27 cellular contexts compared by ENCODE assay signal in the genomic region with DNA sequence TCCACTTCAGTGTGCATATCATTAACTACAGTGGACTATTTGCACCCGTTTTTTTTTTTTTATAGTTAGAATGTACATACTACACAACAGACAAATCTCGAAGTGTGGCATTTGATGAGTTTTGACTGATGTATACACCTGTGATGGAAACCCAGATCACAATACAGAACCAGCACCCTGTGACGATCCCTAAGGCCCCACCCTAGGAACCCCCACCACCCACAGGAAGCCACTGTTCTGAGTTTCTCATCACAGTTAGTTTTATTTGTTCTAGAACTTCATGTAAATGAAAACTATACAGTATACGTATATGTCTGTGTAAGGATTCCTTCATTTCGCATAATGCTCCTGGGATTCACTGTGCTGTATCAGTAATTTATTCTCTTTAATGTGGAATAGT.
DNase-seq lines count a peak whose midpoint lies in the region; ATAC-seq and TF ChIP-seq lines count a peak whose summit lies in the region.
"Had no signal": no experiment of that assay in that cellular context is flagged by ENCODE, and none has a peak within 500 bp of the region (broad histone marks: within the 10 kb centered on the region; RNA-seq: fewer than 3 reads in every experiment).

No MANE protein-coding gene starts in this region.

- intact Hi-C loops in activated T-helper 2 cell treated with anti-CD3 and anti-CD28 coated beads, Interferon-gamma antibody, Interleukin-2, Interleukin-4, amounts not matched to agents 10 μg/mL and 5 μg/mL and 100 μg/mL, durations not matched to agents 14 hours and 24 hours and 36 hours (cut with micrococcal nuclease): loop anchor here (5.0 kb wide), 3 partner anchors 202 to 267 kb away; a partner anchor contains a TSS

- no peak overlapping the region for H3K4me3 ChIP-seq in OCI-LY3 (ENCODE audit: low read length)
- H3K4me3 ChIP-seq in SK-N-SH (ENCODE audit: low read depth in 2 of 2, low read length in 1 of 2): no peak overlapping the region
- H3K4me3 ChIP-seq: adrenal gland, body of pancreas, K562, right lobe of liver, uterus had no signal

- H3K27me3 Mint-ChIP-seq in activated T-helper 2 cell treated with anti-CD3 and anti-CD28 coated beads, Interferon-gamma antibody, Interleukin-2, Interleukin-4, amounts not matched to agents 10 μg/mL and 5 μg/mL and 100 μg/mL, durations not matched to agents 14 hours and 24 hours and 36 hours (ENCODE audit: low read depth): no peaks in the 10 kb centered on the region
- H3K27me3 Mint-ChIP-seq in naive thymus-derived CD8-positive, alpha-beta T cell: no peaks in the 10 kb centered on the region
- H3K27me3 Mint-ChIP-seq: memory B cell; stimulated activated naive B cell treated with anti-CD40 and anti-IgM and Interleukin-4, amounts not matched to agents 10 μg/mL and 1 μg/mL and 100 μg/mL, for 72 hours had no signal

- no peaks in the 10 kb centered on the region for H3K9me2 ChIP-seq in SK-N-SH

- no peaks in the 10 kb centered on the region for H3K9me3 ChIP-seq in OCI-LY3 (ENCODE audit: insufficient read depth, low read length)
- H3K9me3 ChIP-seq in SK-N-SH: no peaks in the 10 kb centered on the region
- H3K9me3 ChIP-seq: adrenal gland, body of pancreas, neutrophil, right lobe of liver, uterus had no signal

- no peak for TF ChIP-seq EP300 in SK-N-SH (IDR thresholded peaks at IDR 0.05; ENCODE audit: borderline replicate concordance in 1 of 2, low read depth in 1 of 2, low read length in 1 of 2)

- H3K9ac ChIP-seq in OCI-LY3 (ENCODE audit: low read length): no peak overlapping the region
- no peak overlapping the region for H3K9ac ChIP-seq in SK-N-SH

- H3K27ac Mint-ChIP-seq in activated T-helper 2 cell treated with anti-CD3 and anti-CD28 coated beads, Interferon-gamma antibody, Interleukin-2, Interleukin-4, amounts not matched to agents 10 μg/mL and 5 μg/mL and 100 μg/mL, durations not matched to agents 14 hours and 24 hours and 36 hours: peak overlapping the region; percentile 99
- peak overlapping the region in 7 of 10 donors; percentile 33 to 86 (median 70) for H3K27ac Mint-ChIP-seq in naive thymus-derived CD8-positive, alpha-beta T cell
- H3K27ac Mint-ChIP-seq: stimulated activated naive B cell treated with anti-CD40 and anti-IgM and Interleukin-4, amounts not matched to agents 10 μg/mL and 1 μg/mL and 100 μg/mL, for 72 hours had no signal

- peaks cover 92% of the 10 kb centered on the region for H3K4me1 Mint-ChIP-seq in activated T-helper 2 cell treated with anti-CD3 and anti-CD28 coated beads, Interferon-gamma antibody, Interleukin-2, Interleukin-4, amounts not matched to agents 10 μg/mL and 5 μg/mL and 100 μg/mL, durations not matched to agents 14 hours and 24 hours and 36 hours (ENCODE audit: low read depth)
- peaks cover 36 to 78% (median 70%) of the 10 kb centered on the region in 4 donors for H3K4me1 Mint-ChIP-seq in naive thymus-derived CD8-positive, alpha-beta T cell

- POLR2A ChIA-PET in naive thymus-derived CD8-positive, alpha-beta T cell (lab: Charles Lee): no interaction called here
- POLR2A ChIA-PET in SK-N-SH (lab: Yijun Ruan, JAX): no interaction called here

- H4K20me1 ChIP-seq in OCI-LY3 (ENCODE audit: insufficient read depth, low read length): no peaks in the 10 kb centered on the region
- H4K20me1 ChIP-seq in SK-N-SH (ENCODE audit: insufficient read depth): no peaks in the 10 kb centered on the region

- peaks cover 9% of the 10 kb centered on the region for H3K9me3 Mint-ChIP-seq in activated T-helper 2 cell treated with anti-CD3 and anti-CD28 coated beads, Interferon-gamma antibody, Interleukin-2, Interleukin-4, amounts not matched to agents 10 μg/mL and 5 μg/mL and 100 μg/mL, durations not matched to agents 14 hours and 24 hours and 36 hours
- peaks cover 0 to 6% (median 0%) of the 10 kb centered on the region in 9 donors for H3K9me3 Mint-ChIP-seq in naive thymus-derived CD8-positive, alpha-beta T cell
- H3K9me3 Mint-ChIP-seq: memory B cell had no signal

- H3K79me2 ChIP-seq in OCI-LY3 (ENCODE audit: low read length) (peaks cover 18% of the 10 kb centered on the region), SK-N-SH (ENCODE audit: insufficient read depth) (no peaks in the 10 kb centered on the region)

- H3K4me2 ChIP-seq in OCI-LY3 (ENCODE audit: low read length): no peak overlapping the region
- H3K4me2 ChIP-seq in SK-N-SH: no peak overlapping the region

- in situ Hi-C loops in ACHN (cut with HindIII; ENCODE audit: low pct_ligation_motif_present, low pct_unique_long_range_greater_than_20kb, low sequenced_read_pairs): no loop called here

- CTCF ChIA-PET in SK-N-SH (lab: Yijun Ruan, JAX): no interaction called here

- no peak for ATAC-seq in naive thymus-derived CD8-positive, alpha-beta T cell
- ATAC-seq: body of pancreas; K562; left lobe of liver; Panc1; right lobe of liver; stimulated activated naive B cell treated with anti-CD40 and anti-IgM and Interleukin-4, amounts not matched to agents 10 μg/mL and 1 μg/mL and 100 μg/mL, for 72 hours had no signal

- no peak overlapping the region for H2AFZ ChIP-seq in OCI-LY3 (ENCODE audit: low read depth, low read length)
- H2AFZ ChIP-seq in SK-N-SH (ENCODE audit: low read depth): no peak overlapping the region

- H3K27ac ChIP-seq in OCI-LY3 (ENCODE audit: low read length): 0 out of 2 replicates have a peak overlapping the region, but pooled peaks have one; percentile 4
- H3K27ac ChIP-seq in SK-N-SH (ENCODE audit: low read depth in 2 of 2, low read length in 1 of 2): no peak overlapping the region
- H3K27ac ChIP-seq: adrenal gland, body of pancreas, C4-2B, neutrophil, right lobe of liver, uterus had no signal

- DNase-seq in activated effector memory CD4-positive, alpha-beta T cell treated with anti-CD3 and anti-CD28 coated beads, Interleukin-2, amount 50 U/mL, for 16 hours: peak; percentile 75
- no peak for DNase-seq in activated effector memory CD4-positive, alpha-beta T cell treated with Interleukin-2 at 50 U/mL for 16 hours
- no peak for DNase-seq in activated T-helper 2 cell treated with anti-CD3 and anti-CD28 coated beads, Interferon-gamma antibody, Interleukin-2, Interleukin-4, amounts not matched to agents 10 μg/mL and 5 μg/mL and 100 μg/mL, durations not matched to agents 14 hours and 24 hours and 36 hours (ENCODE audit: low spot score)
- no peak for DNase-seq in naive thymus-derived CD8-positive, alpha-beta T cell
- no peak for DNase-seq in ACHN
- no peak for DNase-seq in SK-N-SH
- DNase-seq in T1000 (lab: John Stamatoyannopoulos, UW): no peak
- DNase-seq: activated T-cell treated with anti-CD3 and anti-CD28 coated beads for 4 hours; adrenal gland; body of pancreas; hypothalamus; NCI-H1105 treated with DMSO at 0.1 percent for 48 hours; NCI-H2029; NCI-H526; right lobe of liver; SHP77 treated with DMSO at 0.1 percent for 48 hours; stimulated activated CD4-positive, alpha-beta T cell treated with anti-CD3 and anti-CD28 coated beads, Interleukin-4, amount 100 ng/mL, for 1 hour; stimulated activated naive B cell treated with anti-CD40 and anti-IgM and Interleukin-4, amounts not matched to agents 10 μg/mL and 1 μg/mL and 100 μg/mL, for 72 hours; SW 1271; uterus had no signal

- H3K4me1 ChIP-seq in OCI-LY3 (ENCODE audit: low read length) (peaks cover 86% of the 10 kb centered on the region), SK-N-SH (ENCODE audit: control insufficient read depth in 1 of 2, insufficient read depth in 2 of 2, low read depth in 1 of 2, low read length in 1 of 2) (no peaks in the 10 kb centered on the region)
- H3K4me1 ChIP-seq: adrenal gland, body of pancreas, right lobe of liver, uterus had no signal

- no peak for TF ChIP-seq RAD21 in SK-N-SH (IDR thresholded peaks at IDR 0.05; ENCODE audit: low read length)

- H3K36me3 ChIP-seq in OCI-LY3 (replicated peaks; ENCODE audit: low read depth, low read length) (peaks cover 22% of the 10 kb centered on the region), SK-N-SH (replicated peaks in 1 of 2; ENCODE audit: control insufficient read depth in 1 of 2, insufficient read depth in 2 of 2, low read length in 1 of 2) (peaks cover 16 to 33% of the 10 kb centered on the region in 2 experiments)
- H3K36me3 ChIP-seq: uterus had no signal

- TF ChIP-seq CTCF in OCI-LY3 (IDR thresholded peaks at IDR 0.05; ENCODE audit: low read depth, low read length) (no peak), SK-N-SH (IDR thresholded peaks at IDR 0.05) (no peak)

- no peaks in the 10 kb centered on the region for H3F3A ChIP-seq in SK-N-SH (replicated peaks; ENCODE audit: insufficient read depth)

- H3K27me3 ChIP-seq in OCI-LY3 (ENCODE audit: low read depth, low read length): no peaks in the 10 kb centered on the region
- H3K27me3 ChIP-seq in SK-N-SH (ENCODE audit: insufficient read depth): no peaks in the 10 kb centered on the region
- H3K27me3 ChIP-seq: adrenal gland, body of pancreas, neutrophil, right lobe of liver, uterus had no signal

- H3K4me3 Mint-ChIP-seq in activated T-helper 2 cell treated with anti-CD3 and anti-CD28 coated beads, Interferon-gamma antibody, Interleukin-2, Interleukin-4, amounts not matched to agents 10 μg/mL and 5 μg/mL and 100 μg/mL, durations not matched to agents 14 hours and 24 hours and 36 hours (ENCODE audit: low read depth): peak overlapping the region; percentile 71
- peak overlapping the region in 4 of 10 donors; percentile 5 to 38 (median 29) for H3K4me3 Mint-ChIP-seq in naive thymus-derived CD8-positive, alpha-beta T cell
- H3K4me3 Mint-ChIP-seq: memory B cell; stimulated activated naive B cell treated with anti-CD40 and anti-IgM and Interleukin-4, amounts not matched to agents 10 μg/mL and 1 μg/mL and 100 μg/mL, for 72 hours had no signal

- 79% methylated on average over 5 of the region's 5 CpGs for WGBS in SK-N-SH (ENCODE audit: low lambda C conversion rate)

- H3K36me3 Mint-ChIP-seq in activated T-helper 2 cell treated with anti-CD3 and anti-CD28 coated beads, Interferon-gamma antibody, Interleukin-2, Interleukin-4, amounts not matched to agents 10 μg/mL and 5 μg/mL and 100 μg/mL, durations not matched to agents 14 hours and 24 hours and 36 hours (ENCODE audit: low read depth): peaks cover 77% of the 10 kb centered on the region
- peaks cover 7 to 22% (median 18%) of the 10 kb centered on the region in 3 donors for H3K36me3 Mint-ChIP-seq in naive thymus-derived CD8-positive, alpha-beta T cell

TF ChIP-seq in SK-N-SH, 30 proteins besides CTCF, POLR2A, EP300 and RAD21 (continues in another document):
- TF ChIP-seq RCOR1 (IDR thresholded peaks at IDR 0.05; ENCODE audit: low read length): no peak
